17 cellular contexts compared by ENCODE assay signal in genomic region chr1:214475746-214476145, GRCh38.
DNase-seq lines count a peak whose midpoint lies in the region; ATAC-seq and TF ChIP-seq lines count a peak whose summit lies in the region.
"Had no signal": no experiment of that assay in that cellular context is flagged by ENCODE, and none has a peak within 500 bp of the region (broad histone marks: within the 10 kb centered on the region; RNA-seq: fewer than 3 reads in every experiment).

No MANE protein-coding gene starts in this region.

- ATAC-seq in foreskin keratinocyte (no peak), HG03196 (IDR thresholded peaks at IDR 0.05; ENCODE audit: unreplicated experiment) (no peak)
- ATAC-seq: naive thymus-derived CD4-positive, alpha-beta T cell; sciatic nerve; stimulated activated naive CD8-positive, alpha-beta T cell treated with anti-CD3 and anti-CD28 coated beads, Interleukin-15, amount 100 ng/mL, for 72 hours had no signal

- H3K9ac ChIP-seq in smooth muscle cell (ENCODE audit: low read depth) = no peak overlapping the region
- H3K9ac ChIP-seq: parathyroid adenoma had no signal

- H3K27ac ChIP-seq in foreskin keratinocyte = peak overlapping the region; percentile 89
- peak overlapping the region; percentile 73 for H3K27ac ChIP-seq in smooth muscle cell (ENCODE audit: low read depth)
- H3K27ac ChIP-seq in substantia nigra (ENCODE audit: low read depth, low read length, poor library complexity, severe bottlenecking) = no peak overlapping the region
- H3K27ac ChIP-seq: parathyroid adenoma had no signal

- DNase-seq in Daoy (ENCODE audit: low read depth) = peak; percentile 34
- no peak for DNase-seq in activated T-helper 2 cell treated with anti-CD3 and anti-CD28 coated beads, Interferon-gamma antibody, Interleukin-2, Interleukin-4, amounts not matched to agents 10 μg/mL and 5 μg/mL and 100 μg/mL, durations not matched to agents 14 hours and 24 hours and 36 hours (ENCODE audit: low spot score)
- no peak for DNase-seq in foreskin keratinocyte
- no peak for DNase-seq in smooth muscle cell (lab: John Stamatoyannopoulos, UW; ENCODE audit: unreplicated experiment)
- DNase-seq in stimulated activated CD4-positive, alpha-beta T cell treated with anti-CD3 and anti-CD28 coated beads, Interleukin-4, amount 100 ng/mL, for 4 hours = no peak
- DNase-seq in substantia nigra (lab: John Stamatoyannopoulos, UW) = no peak
- DNase-seq in NCI-H187 treated with DMSO at 0.1 percent for 48 hours (lab: John Stamatoyannopoulos, UW) = no peak
- DNase-seq: activated CD4-positive, alpha-beta T cell treated with anti-CD3 and anti-CD28 coated beads, Interleukin-2, amount 50 U/mL, for 1 hour; CD4-positive, alpha-beta memory T cell; naive thymus-derived CD4-positive, alpha-beta T cell; NCI-H526; stimulated activated CD4-positive, alpha-beta T cell treated with anti-CD3 and anti-CD28 coated beads, Interleukin-2, amount 100 ng/mL, for 24 hours; stimulated activated naive CD8-positive, alpha-beta T cell treated with anti-CD3 and anti-CD28 coated beads, Interleukin-15, amount 100 ng/mL, for 72 hours had no signal

- no peak overlapping the region for H3K4me3 Mint-ChIP-seq in activated T-helper 2 cell treated with anti-CD3 and anti-CD28 coated beads, Interferon-gamma antibody, Interleukin-2, Interleukin-4, amounts not matched to agents 10 μg/mL and 5 μg/mL and 100 μg/mL, durations not matched to agents 14 hours and 24 hours and 36 hours (ENCODE audit: low read depth)
- H3K4me3 Mint-ChIP-seq: CD4-positive, alpha-beta memory T cell; endodermal cell; naive thymus-derived CD4-positive, alpha-beta T cell; stimulated activated naive CD8-positive, alpha-beta T cell treated with anti-CD3 and anti-CD28 coated beads, Interleukin-15, amount 100 ng/mL, for 72 hours had no signal

- TF ChIP-seq CTCF in foreskin keratinocyte (conservative IDR thresholded peaks at IDR 0.05) (no peak), smooth muscle cell (IDR thresholded peaks at IDR 0.05; ENCODE audit: borderline replicate concordance, insufficient read depth, poor library complexity, severe bottlenecking) (no peak)

- H3K36me3 ChIP-seq in smooth muscle cell (ENCODE audit: low read depth) = no peaks in the 10 kb centered on the region

- peaks cover 93% of the 10 kb centered on the region for H4K20me1 ChIP-seq in smooth muscle cell (ENCODE audit: low read depth)

- peak overlapping the region; percentile 31 for H3K27ac Mint-ChIP-seq in activated T-helper 2 cell treated with anti-CD3 and anti-CD28 coated beads, Interferon-gamma antibody, Interleukin-2, Interleukin-4, amounts not matched to agents 10 μg/mL and 5 μg/mL and 100 μg/mL, durations not matched to agents 14 hours and 24 hours and 36 hours
- H3K27ac Mint-ChIP-seq: CD4-positive, alpha-beta memory T cell; naive thymus-derived CD4-positive, alpha-beta T cell; stimulated activated naive CD8-positive, alpha-beta T cell treated with anti-CD3 and anti-CD28 coated beads, Interleukin-15, amount 100 ng/mL, for 72 hours had no signal

- H3K79me2 ChIP-seq in smooth muscle cell (ENCODE audit: low read depth) = peaks cover 70% of the 10 kb centered on the region
- H3K79me2 ChIP-seq: parathyroid adenoma had no signal

- 85% methylated on average over 3 of the region's 3 CpGs for WGBS in smooth muscle cell (ENCODE audit: low lambda C conversion rate)

- H3K4me1 ChIP-seq in foreskin keratinocyte (peaks cover 71% of the 10 kb centered on the region), smooth muscle cell (ENCODE audit: low read depth) (peaks cover 20% of the 10 kb centered on the region)
- H3K4me1 ChIP-seq: parathyroid adenoma had no signal

- no peaks in the 10 kb centered on the region for H3K9me3 ChIP-seq in smooth muscle cell (replicated peaks; ENCODE audit: low read depth)

- peaks cover 8% of the 10 kb centered on the region for H3F3A ChIP-seq in smooth muscle cell (ENCODE audit: low read depth)

- intact Hi-C loops in activated T-helper 2 cell treated with anti-CD3 and anti-CD28 coated beads, Interferon-gamma antibody, Interleukin-2, Interleukin-4, amounts not matched to agents 10 μg/mL and 5 μg/mL and 100 μg/mL, durations not matched to agents 14 hours and 24 hours and 36 hours (cut with micrococcal nuclease) = no loop called here

- no peak overlapping the region for H2AFZ ChIP-seq in smooth muscle cell (ENCODE audit: low read depth)
- H2AFZ ChIP-seq: parathyroid adenoma had no signal

- H3K9me3 Mint-ChIP-seq in activated T-helper 2 cell treated with anti-CD3 and anti-CD28 coated beads, Interferon-gamma antibody, Interleukin-2, Interleukin-4, amounts not matched to agents 10 μg/mL and 5 μg/mL and 100 μg/mL, durations not matched to agents 14 hours and 24 hours and 36 hours = peaks cover 4% of the 10 kb centered on the region
- H3K9me3 Mint-ChIP-seq: endodermal cell had no signal

- no peaks in the 10 kb centered on the region for H3K27me3 Mint-ChIP-seq in activated T-helper 2 cell treated with anti-CD3 and anti-CD28 coated beads, Interferon-gamma antibody, Interleukin-2, Interleukin-4, amounts not matched to agents 10 μg/mL and 5 μg/mL and 100 μg/mL, durations not matched to agents 14 hours and 24 hours and 36 hours (ENCODE audit: low read depth)

- H3K36me3 Mint-ChIP-seq in activated T-helper 2 cell treated with anti-CD3 and anti-CD28 coated beads, Interferon-gamma antibody, Interleukin-2, Interleukin-4, amounts not matched to agents 10 μg/mL and 5 μg/mL and 100 μg/mL, durations not matched to agents 14 hours and 24 hours and 36 hours (ENCODE audit: low read depth) = peaks cover 25% of the 10 kb centered on the region
- H3K36me3 Mint-ChIP-seq: CD4-positive, alpha-beta memory T cell; naive thymus-derived CD4-positive, alpha-beta T cell had no signal

- H3K4me3 ChIP-seq in smooth muscle cell = no peak overlapping the region

- H3K4me1 Mint-ChIP-seq in activated T-helper 2 cell treated with anti-CD3 and anti-CD28 coated beads, Interferon-gamma antibody, Interleukin-2, Interleukin-4, amounts not matched to agents 10 μg/mL and 5 μg/mL and 100 μg/mL, durations not matched to agents 14 hours and 24 hours and 36 hours (ENCODE audit: low read depth) = peaks cover 53% of the 10 kb centered on the region
- H3K4me1 Mint-ChIP-seq: CD4-positive, alpha-beta memory T cell; naive thymus-derived CD4-positive, alpha-beta T cell; stimulated activated naive CD8-positive, alpha-beta T cell treated with anti-CD3 and anti-CD28 coated beads, Interleukin-15, amount 100 ng/mL, for 72 hours had no signal

- H3K27me3 ChIP-seq in foreskin keratinocyte = no peaks in the 10 kb centered on the region
- H3K27me3 ChIP-seq in smooth muscle cell (ENCODE audit: low read depth) = no peaks in the 10 kb centered on the region

- H3K4me2 ChIP-seq in smooth muscle cell = no peak overlapping the region
